ENCODE assay signal across 8 cellular contexts in the genomic region with DNA sequence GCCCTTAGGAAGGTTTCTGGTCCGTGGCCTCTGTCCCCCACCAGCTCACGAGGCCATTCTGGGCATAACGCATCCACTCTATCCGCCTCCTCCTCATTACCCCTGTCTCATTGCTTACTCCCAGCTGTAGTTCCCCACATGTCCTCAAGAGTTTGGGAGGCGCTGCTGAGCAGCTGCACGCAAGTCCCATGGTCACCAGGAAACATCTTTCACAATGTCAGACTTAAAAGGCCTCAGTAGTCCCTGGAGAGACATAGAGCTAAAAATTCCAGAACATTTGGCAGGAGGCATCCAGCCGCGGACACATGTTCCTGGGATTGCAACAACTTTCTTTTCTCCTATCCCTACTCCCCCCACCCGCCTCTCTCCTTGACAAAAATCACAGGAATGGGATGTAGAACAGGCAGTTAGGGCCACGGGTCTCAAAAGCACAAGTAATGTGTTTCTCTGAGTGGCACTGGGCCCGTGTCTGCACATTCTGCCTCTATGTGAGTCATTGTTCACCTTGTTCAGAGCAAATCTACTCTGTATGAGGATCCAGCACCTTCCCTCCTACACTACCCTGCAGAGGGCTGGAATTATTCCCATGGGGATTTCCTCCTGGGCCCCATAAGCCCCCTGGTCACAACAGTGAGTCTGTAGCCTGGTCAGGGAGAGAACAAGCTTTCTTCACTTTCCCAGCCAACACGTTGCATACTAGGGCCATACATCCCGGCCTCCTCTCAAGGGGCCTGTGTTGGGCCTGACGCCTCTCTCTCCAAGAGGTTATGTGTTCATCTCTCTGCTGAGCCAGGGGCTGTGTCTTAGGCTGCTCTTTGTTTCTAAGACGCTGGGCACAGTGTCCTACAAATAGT. TPM values are rescaled to one million over a fixed set of nuclear protein-coding genes. Genes with fewer than 3 reads are reported as not detected.
A peak's percentile ranks its signal among the peaks of the same experiment; 100 is the strongest.
DNase-seq lines count a peak whose midpoint lies in the region; ATAC-seq and TF ChIP-seq lines count a peak whose summit lies in the region.

No MANE protein-coding gene starts in this region.

- no peaks in the 10 kb centered on the region for H3K9me3 Mint-ChIP-seq in activated CD8-positive, alpha-beta T cell treated with anti-CD3 and anti-CD28 coated beads for 36 hours

- H3K9me3 ChIP-seq in muscle layer of colon (ENCODE audit: low read length) (no peaks in the 10 kb centered on the region), stomach smooth muscle (ENCODE audit: control insufficient read depth in 2 of 2, low read length in 2 of 2) (no peaks in the 10 kb centered on the region)

- POLR2A ChIA-PET in activated CD8-positive, alpha-beta T cell treated with anti-CD3 and anti-CD28 coated beads for 36 hours (lab: Charles Lee): interaction anchor here (0.7 to 19.3 kb wide), 14 partner anchors 7 to 235 kb away, joined by 3 to 440 read pairs (median 4); a partner anchor contains a TSS

- TF ChIP-seq CTCF in activated CD8-positive, alpha-beta T cell treated with anti-CD3 and anti-CD28 coated beads for 36 hours (IDR thresholded peaks at IDR 0.05): peak; percentile 93

- peaks cover 89% of the 10 kb centered on the region for H3K4me1 Mint-ChIP-seq in activated CD8-positive, alpha-beta T cell treated with anti-CD3 and anti-CD28 coated beads for 36 hours (ENCODE audit: low read depth)

- peaks cover 5% of the 10 kb centered on the region for H3K36me3 ChIP-seq in muscle layer of colon (ENCODE audit: insufficient read depth, low read length)
- peaks cover 0 to 32% of the 10 kb centered on the region in 2 donors for H3K36me3 ChIP-seq in stomach smooth muscle (ENCODE audit: control insufficient read depth in 2 of 2, insufficient read depth in 2 of 2, low read length in 2 of 2)

- H3K4me3 ChIP-seq in muscle layer of colon (ENCODE audit: low read depth in 1 of 2, low read length in 2 of 2) (peak overlapping the region in 1 of 2 donors; percentile 8), stomach smooth muscle (ENCODE audit: low read length in 2 of 2) (peak overlapping the region in 1 of 2 donors; percentile 22)

- H3K4me1 ChIP-seq in muscle layer of colon (ENCODE audit: insufficient read depth, low read length): peaks cover 14% of the 10 kb centered on the region
- peaks cover 47% of the 10 kb centered on the region for H3K4me1 ChIP-seq in stomach smooth muscle (ENCODE audit: control insufficient read depth, insufficient read depth, low read length)

- peak overlapping the region; percentile 97 for H3K27ac Mint-ChIP-seq in activated CD8-positive, alpha-beta T cell treated with anti-CD3 and anti-CD28 coated beads for 36 hours

- H3K27me3 ChIP-seq in muscle layer of colon (ENCODE audit: control insufficient read depth in 1 of 2, insufficient read depth in 2 of 2, low read length in 2 of 2) (no peaks in the 10 kb centered on the region), stomach smooth muscle (ENCODE audit: control insufficient read depth in 1 of 2, insufficient read depth in 2 of 2, low read length in 2 of 2) (no peaks in the 10 kb centered on the region)

- H3K27ac ChIP-seq in muscle layer of colon (ENCODE audit: low read depth, low read length): peak overlapping the region; percentile 13
- H3K27ac ChIP-seq in stomach smooth muscle (ENCODE audit: low read length): peak overlapping the region; percentile 55

- DNase-seq in NCI-H1417 (lab: John Stamatoyannopoulos, UW) (peak; percentile 17 to 65 (median 58)), NCI-H1417 treated with DMSO at 0.1 percent for 48 hours (lab: John Stamatoyannopoulos, UW) (no peak), NAMALWA (ENCODE audit: low spot score) (peak; percentile 87), epidermal melanocyte (ENCODE audit: insufficient read length, low spot score) (peak; percentile 48), NCI-H2107 (lab: John Stamatoyannopoulos, UW) (no peak)
- DNase-seq in activated CD8-positive, alpha-beta T cell treated with anti-CD3 and anti-CD28 coated beads for 36 hours: peak; percentile 88

- no peaks in the 10 kb centered on the region for H3K27me3 Mint-ChIP-seq in activated CD8-positive, alpha-beta T cell treated with anti-CD3 and anti-CD28 coated beads for 36 hours

- peak overlapping the region; percentile 78 for H3K4me3 Mint-ChIP-seq in activated CD8-positive, alpha-beta T cell treated with anti-CD3 and anti-CD28 coated beads for 36 hours

- CTCF ChIA-PET in activated CD8-positive, alpha-beta T cell treated with anti-CD3 and anti-CD28 coated beads for 36 hours (lab: Charles Lee): interaction anchor here (0.7 to 14.1 kb wide), 35 partner anchors 8 to 472 kb away, joined by 3 to 216 read pairs (median 4); a partner anchor contains a TSS

- peaks cover 86% of the 10 kb centered on the region for H3K36me3 Mint-ChIP-seq in activated CD8-positive, alpha-beta T cell treated with anti-CD3 and anti-CD28 coated beads for 36 hours (ENCODE audit: low read depth)

- ATAC-seq in activated CD8-positive, alpha-beta T cell treated with anti-CD3 and anti-CD28 coated beads for 36 hours: peak; percentile 69

- intact Hi-C loops in activated CD8-positive, alpha-beta T cell treated with anti-CD3 and anti-CD28 coated beads for 36 hours (cut with micrococcal nuclease): loop anchor here (5.0 kb wide), 1 partner anchor 98 kb away; no protein-coding TSS in a partner anchor

- H3K9ac ChIP-seq in muscle layer of colon (ENCODE audit: low read length) (no peak overlapping the region), stomach smooth muscle (ENCODE audit: low read length in 2 of 2) (no peak overlapping the region)

RNA-seq across cellular contexts. Expression of a gene that starts 8.2 kb away (rescaled TPM):
- total RNA-seq in activated CD8-positive, alpha-beta T cell treated with anti-CD3 and anti-CD28 coated beads for 36 hours: 100 to 1,000 TPM; 127 to 130 TPM

Comparison
In these comparisons a context has a peak if more than half of its experiments do, and no peak if none do; other contexts are left out.
1. DNase-seq: peak in NCI-H1417 (3 of 3), NAMALWA (single experiment), activated CD8-positive, alpha-beta T cell treated with anti-CD3 and anti-CD28 coated beads for 36 hours (single experiment) and epidermal melanocyte (single experiment); none in NCI-H1417 treated with DMSO at 0.1 percent for 48 hours (single experiment) and NCI-H2107 (single experiment).